Comparison of ENCODE assay signal across 12 cellular contexts in genomic region chr6:138485005-138485545, GRCh38. TPM values are rescaled to one million over a fixed set of nuclear protein-coding genes. Genes with fewer than 3 reads are reported as not detected.
A peak's percentile ranks its signal among the peaks of the same experiment; 100 is the strongest.
DNase-seq lines count a peak whose midpoint lies in the region; ATAC-seq and TF ChIP-seq lines count a peak whose summit lies in the region.
"Had no signal": no experiment of that assay in that cellular context is flagged by ENCODE, and none has a peak within 500 bp of the region (broad histone marks: within the 10 kb centered on the region; RNA-seq: fewer than 3 reads in every experiment).

No MANE protein-coding gene starts in this region.

- H3K27me3 Mint-ChIP-seq in nephron (ENCODE audit: low read depth), result no peaks in the 10 kb centered on the region
- H3K27me3 Mint-ChIP-seq in activated CD4-positive, alpha-beta T cell treated with anti-CD3 and anti-CD28 coated beads, Interleukin-2, amount 10 ng/mL, durations not matched to agents 24 days and 14 days, result peaks cover 6% of the 10 kb centered on the region

- no peaks in the 10 kb centered on the region for H3K9me3 ChIP-seq in Karpas-422 (ENCODE audit: low read length)

- intact Hi-C loops in activated CD4-positive, alpha-beta T cell treated with anti-CD3 and anti-CD28 coated beads, Interleukin-2, amount 10 ng/mL, durations not matched to agents 24 days and 14 days (cut with micrococcal nuclease), result no loop called here

- peaks cover 3% of the 10 kb centered on the region; the same call in 1 of the 2 replicates for H3K4me1 ChIP-seq in Karpas-422 (ENCODE audit: low read length)

- H3K36me3 Mint-ChIP-seq in nephron (ENCODE audit: low read depth), result no peaks in the 10 kb centered on the region
- no peaks in the 10 kb centered on the region for H3K36me3 Mint-ChIP-seq in activated CD4-positive, alpha-beta T cell treated with anti-CD3 and anti-CD28 coated beads, Interleukin-2, amount 10 ng/mL, durations not matched to agents 24 days and 14 days (ENCODE audit: low read depth)

- H3K27ac Mint-ChIP-seq in nephron, result peak overlapping the region; percentile 77 to 80 (median 78)
- H3K27ac Mint-ChIP-seq in activated CD4-positive, alpha-beta T cell treated with anti-CD3 and anti-CD28 coated beads, Interleukin-2, amount 10 ng/mL, durations not matched to agents 24 days and 14 days, result no peak overlapping the region
- H3K27ac Mint-ChIP-seq: CD14-positive monocyte had no signal

- H3K9me3 Mint-ChIP-seq in nephron, result no peaks in the 10 kb centered on the region
- H3K9me3 Mint-ChIP-seq in activated CD4-positive, alpha-beta T cell treated with anti-CD3 and anti-CD28 coated beads, Interleukin-2, amount 10 ng/mL, durations not matched to agents 24 days and 14 days, result no peaks in the 10 kb centered on the region

- H3K4me3 Mint-ChIP-seq in nephron, result peak overlapping the region; percentile 51 to 66 (median 55)
- no peak overlapping the region for H3K4me3 Mint-ChIP-seq in activated CD4-positive, alpha-beta T cell treated with anti-CD3 and anti-CD28 coated beads, Interleukin-2, amount 10 ng/mL, durations not matched to agents 24 days and 14 days
- H3K4me3 Mint-ChIP-seq: CD14-positive monocyte had no signal

- TF ChIP-seq CTCF in epithelial cell of proximal tubule (conservative IDR thresholded peaks at IDR 0.05; ENCODE audit: low read depth, low read length) (no peak), nephron (IDR thresholded peaks at IDR 0.05; ENCODE audit: unreplicated experiment in 3 of 3) (no peak)

- H3K27ac ChIP-seq in Karpas-422 (ENCODE audit: low read length), result no peak overlapping the region

- peaks cover 25% of the 10 kb centered on the region for H3K4me1 Mint-ChIP-seq in nephron
- peaks cover 7% of the 10 kb centered on the region for H3K4me1 Mint-ChIP-seq in activated CD4-positive, alpha-beta T cell treated with anti-CD3 and anti-CD28 coated beads, Interleukin-2, amount 10 ng/mL, durations not matched to agents 24 days and 14 days

- no peak overlapping the region for H3K4me2 ChIP-seq in Karpas-422 (ENCODE audit: low read depth, low read length, poor library complexity, severe bottlenecking)

- no peaks in the 10 kb centered on the region for H3K36me3 ChIP-seq in Karpas-422 (ENCODE audit: insufficient read depth, low read length)

- no peaks in the 10 kb centered on the region for H3K79me2 ChIP-seq in Karpas-422 (ENCODE audit: low read length)

- no peaks in the 10 kb centered on the region for H3K27me3 ChIP-seq in Karpas-422 (ENCODE audit: low read length)

- no peaks in the 10 kb centered on the region for H4K20me1 ChIP-seq in Karpas-422 (ENCODE audit: insufficient read depth, low read depth, low read length)

- H3K4me3 ChIP-seq in epithelial cell of proximal tubule (ENCODE audit: low read depth, low read length) (peak overlapping the region; percentile 4), Karpas-422 (ENCODE audit: low read length) (no peak overlapping the region)

- H3K9me2 ChIP-seq in Karpas-422 (replicated peaks; ENCODE audit: insufficient read depth, low read length), result no peaks in the 10 kb centered on the region

- no peak overlapping the region for H3K9ac ChIP-seq in Karpas-422 (ENCODE audit: low read length)

- H2AFZ ChIP-seq in Karpas-422 (ENCODE audit: low read length), result no peak overlapping the region

- no peak for ATAC-seq in HG03342 (IDR thresholded peaks at IDR 0.05; ENCODE audit: unreplicated experiment)
- ATAC-seq in HG03135 (IDR thresholded peaks at IDR 0.05; ENCODE audit: unreplicated experiment), result no peak

- DNase-seq in DMS153 (lab: John Stamatoyannopoulos, UW), result peak; percentile 62
- peak; percentile 77 for DNase-seq in NCI-H526 treated with DMSO at 0.1 percent for 48 hours (lab: John Stamatoyannopoulos, UW)
- no peak for DNase-seq in epithelial cell of proximal tubule (ENCODE audit: low read depth)
- no peak for DNase-seq in activated CD4-positive, alpha-beta T cell treated with anti-CD3 and anti-CD28 coated beads, Interleukin-2, amount 10 ng/mL, durations not matched to agents 24 days and 14 days
- DNase-seq in Karpas-422, result no peak
- DNase-seq: activated effector memory CD4-positive, alpha-beta T cell treated with anti-CD3 and anti-CD28 coated beads, Interleukin-2, amount 50 U/mL, for 16 hours; MV-4-11; T-helper 1 cell had no signal

RNA-seq across cellular contexts. Expression of gene NHSL1, which starts 14.2 kb away (rescaled TPM):
- total RNA-seq in epithelial cell of proximal tubule, result 3.5 and 4.0 TPM in 2 replicates
- 0.26 and 0.63 TPM in 2 replicates for total RNA-seq in activated CD4-positive, alpha-beta T cell treated with anti-CD3 and anti-CD28 coated beads, Interleukin-2, amount 10 ng/mL, durations not matched to agents 24 days and 14 days
- 2.6 and 3.8 TPM in 2 replicates for total RNA-seq in Karpas-422 (2014; rRNA removed; shearing (Covaris generic); ENCODE audit: low replicate concordance)

Comparison
In these comparisons a context has a peak if more than half of its experiments do, and no peak if none do; other contexts are left out.
1. DNase-seq: peak in DMS153 (single experiment) and NCI-H526 treated with DMSO at 0.1 percent for 48 hours (single experiment); none in epithelial cell of proximal tubule (single experiment), activated CD4-positive, alpha-beta T cell treated with anti-CD3 and anti-CD28 coated beads, Interleukin-2, amount 10 ng/mL, durations not matched to agents 24 days and 14 days (single experiment) and Karpas-422 (single experiment).